In genomic region chr17:60398227-60398959, GRCh38 we compare ENCODE assay signal across 10 cellular contexts. TPM values are rescaled to one million over a fixed set of nuclear protein-coding genes. Genes with fewer than 3 reads are reported as not detected.
DNase-seq lines count a peak whose midpoint lies in the region; ATAC-seq, FAIRE-seq and TF ChIP-seq lines count a peak whose summit lies in the region.
"Had no signal": no experiment of that assay in that cellular context is flagged by ENCODE, and none has a peak within 500 bp of the region (broad histone marks: within the 10 kb centered on the region; RNA-seq: fewer than 3 reads in every experiment).

No MANE protein-coding gene starts in this region.

- DNase-seq in GM10266 (ENCODE audit: extremely low spot score) (peak; percentile 29), MV-4-11 (lab: John Stamatoyannopoulos, UW) (peak; percentile 99), left ventricle myocardium inferior (no peak), kidney (no peak), sciatic nerve (ENCODE audit: low spot score) (no peak), H4 (ENCODE audit: low spot score) (no peak), neural progenitor cell (ENCODE audit: low spot score) (no peak)

- H3K79me2 ChIP-seq in neural progenitor cell (ENCODE audit: low read depth), result no peaks in the 10 kb centered on the region

- H3K36me3 Mint-ChIP-seq in neural progenitor cell, result no peaks in the 10 kb centered on the region
- H3K36me3 Mint-ChIP-seq: WTC11 had no signal

- no peaks in the 10 kb centered on the region for H3K27me3 ChIP-seq in left ventricle myocardium inferior (ENCODE audit: low read depth)
- no peaks in the 10 kb centered on the region for H3K27me3 ChIP-seq in neural progenitor cell

- H2AFZ ChIP-seq in neural progenitor cell (replicated peaks), result no peak overlapping the region

- no peak for FAIRE-seq in kidney (lab: Jason Lieb, UNC)
- FAIRE-seq: endometrium had no signal

- no peak overlapping the region for H3K4me3 Mint-ChIP-seq in neural progenitor cell
- H3K4me3 Mint-ChIP-seq: WTC11 had no signal

- H3K4me1 ChIP-seq in left ventricle myocardium inferior (peaks cover under 1% of the 10 kb centered on the region), kidney (ENCODE audit: control insufficient read depth in 1 of 2, insufficient read depth in 1 of 2, low read depth in 1 of 2, low read length in 2 of 2) (peaks cover under 1 to 2% of the 10 kb centered on the region in 2 donors), neural progenitor cell (peaks cover under 1% of the 10 kb centered on the region)

- H3K9me3 ChIP-seq in left ventricle myocardium inferior (replicated peaks), result no peaks in the 10 kb centered on the region
- no peaks in the 10 kb centered on the region for H3K9me3 ChIP-seq in kidney (ENCODE audit: control insufficient read depth in 1 of 2, low read length in 2 of 2)
- no peaks in the 10 kb centered on the region for H3K9me3 ChIP-seq in neural progenitor cell (ENCODE audit: low read depth)

- intact Hi-C loops in left ventricle myocardium inferior (cut with micrococcal nuclease), result no loop called here
- intact Hi-C loops in kidney (cut with DNase I), result no loop called here
- intact Hi-C loops in sciatic nerve (cut with DNase I), result no loop called here

- H3K27me3 Mint-ChIP-seq in neural progenitor cell (ENCODE audit: insufficient read depth, low read depth), result peaks cover 3% of the 10 kb centered on the region

- no peak overlapping the region for H3K9ac ChIP-seq in kidney (ENCODE audit: low read length in 2 of 2)
- H3K9ac ChIP-seq in neural progenitor cell, result no peak overlapping the region

- no peaks in the 10 kb centered on the region for H3K9me3 Mint-ChIP-seq in neural progenitor cell
- H3K9me3 Mint-ChIP-seq: WTC11 had no signal

- H3K4me3 ChIP-seq in left ventricle myocardium inferior (no peak overlapping the region), kidney (ENCODE audit: low read length in 2 of 2) (no peak overlapping the region), neural progenitor cell (no peak overlapping the region)

- no peak for TF ChIP-seq CTCF in GM10266 (IDR thresholded peaks at IDR 0.05; ENCODE audit: control insufficient read depth, insufficient read depth, low read depth, missing control alignments)
- TF ChIP-seq CTCF in left ventricle myocardium inferior (IDR thresholded peaks at IDR 0.05; ENCODE audit: borderline replicate concordance), result no peak
- no peak for TF ChIP-seq CTCF in kidney (IDR thresholded peaks at IDR 0.05; ENCODE audit: borderline replicate concordance, extremely low read depth, insufficient read depth)
- no peak for TF ChIP-seq CTCF in neural progenitor cell (IDR thresholded peaks at IDR 0.05)

- H4K20me1 ChIP-seq in neural progenitor cell (ENCODE audit: low read depth), result no peaks in the 10 kb centered on the region

- H3K36me3 ChIP-seq in left ventricle myocardium inferior (no peaks in the 10 kb centered on the region), kidney (ENCODE audit: control insufficient read depth in 1 of 2, insufficient read depth in 2 of 2, low read length in 2 of 2) (no peaks in the 10 kb centered on the region), neural progenitor cell (no peaks in the 10 kb centered on the region)

- H3K4me1 Mint-ChIP-seq in neural progenitor cell, result peaks cover 5% of the 10 kb centered on the region

- no peak overlapping the region for H3K4me2 ChIP-seq in neural progenitor cell

- H3K27ac Mint-ChIP-seq in neural progenitor cell, result no peak overlapping the region
- H3K27ac Mint-ChIP-seq: WTC11 had no signal

- peaks cover 2% of the 10 kb centered on the region for H3F3A ChIP-seq in neural progenitor cell (ENCODE audit: low read depth)

- ATAC-seq in GM21576 (IDR thresholded peaks at IDR 0.05; ENCODE audit: unreplicated experiment) (peak; percentile 53), sciatic nerve (no peak)
- ATAC-seq: WTC11 had no signal

- peak overlapping the region; percentile 30 for H3K27ac ChIP-seq in left ventricle myocardium inferior (replicated peaks)
- no peak overlapping the region for H3K27ac ChIP-seq in kidney (ENCODE audit: low read depth in 2 of 2, low read length in 2 of 2)
- H3K27ac ChIP-seq in neural progenitor cell, result no peak overlapping the region

RNA-seq across cellular contexts. Expression of gene USP32, which starts 6.5 kb away (rescaled TPM):
- total RNA-seq in left ventricle myocardium inferior (22.8 TPM), kidney (53.1 TPM), sciatic nerve (90.1 TPM), neural progenitor cell (ENCODE audit: low replicate concordance) (37.1 and 45.0 TPM in 2 replicates)
- polyA plus RNA-seq in kidney (ENCODE audit: insufficient read depth, low read depth, low replicate concordance), result 14.6 TPM
- 29.4 and 30.0 TPM in 2 replicates for total RNA-seq in H4 (2014; rRNA removed; shearing (Covaris generic))

RNA-seq across cellular contexts. Expression of gene CHCT1, which starts 23.9 kb away (rescaled TPM):
- not detected for total RNA-seq in left ventricle myocardium inferior
- not detected for total RNA-seq in kidney
- polyA plus RNA-seq in kidney (ENCODE audit: insufficient read depth, low read depth, low replicate concordance), result not detected
- total RNA-seq in sciatic nerve, result not detected
- not detected in 2 replicates for total RNA-seq in H4 (2014; rRNA removed; shearing (Covaris generic))
- total RNA-seq in neural progenitor cell (ENCODE audit: low replicate concordance), result 0.77 TPM in 1 of 2 replicates, not detected in the other
- total RNA-seq: WTC11 had no signal

Comparison
In these comparisons a context has a peak if more than half of its experiments do, and no peak if none do; other contexts are left out.
1. DNase-seq: peak in GM10266 (single experiment) and MV-4-11 (single experiment); none in left ventricle myocardium inferior (single experiment), kidney (single experiment), sciatic nerve (single experiment), H4 (single experiment) and neural progenitor cell (single experiment).